29 cellular contexts compared by ENCODE assay signal in the genomic region with DNA sequence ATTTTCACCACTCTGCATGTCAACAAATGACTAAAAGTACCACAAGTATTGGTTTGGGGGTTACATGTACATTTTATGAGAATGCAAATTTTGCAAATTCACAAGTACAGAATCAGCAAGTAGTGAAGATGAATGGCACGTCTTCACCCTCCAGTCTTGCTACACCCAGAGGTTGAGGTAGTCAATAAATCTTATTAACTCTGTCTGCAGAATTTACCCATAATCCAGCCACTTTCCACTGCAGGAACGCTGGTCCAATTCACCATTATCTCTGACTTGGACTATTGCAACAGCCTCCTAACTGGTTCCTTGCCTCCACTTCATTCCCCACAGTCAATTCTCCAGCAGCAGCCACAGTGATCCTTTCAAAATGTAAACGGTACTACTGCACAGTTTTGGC.
"Had no signal": no experiment of that assay in that cellular context is flagged by ENCODE, and none has a peak within 500 bp of the region (broad histone marks: within the 10 kb centered on the region; RNA-seq: fewer than 3 reads in every experiment).

No MANE protein-coding gene starts in this region.

- H3K27me3 Mint-ChIP-seq: activated CD4-positive, alpha-beta memory T cell treated with anti-CD3 and anti-CD28 coated beads, Interleukin-2, amount 10 ng/mL, durations not matched to agents 7 days and 5 days; activated CD4-positive, alpha-beta T cell treated with anti-CD3 and anti-CD28 coated beads, Interleukin-2, amount 10 ng/mL, durations not matched to agents 7 days and 5 days; activated naive CD4-positive, alpha-beta T cell treated with anti-CD3 and anti-CD28 coated beads, Interleukin-2, amount 10 ng/mL, durations not matched to agents 7 days and 5 days; activated naive CD8-positive, alpha-beta T cell; central memory CD8-positive, alpha-beta T cell; T-helper 17 cell had no signal

- H3K9me3 Mint-ChIP-seq: activated CD4-positive, alpha-beta memory T cell treated with anti-CD3 and anti-CD28 coated beads, Interleukin-2, amount 10 ng/mL, durations not matched to agents 7 days and 5 days; activated CD4-positive, alpha-beta T cell treated with anti-CD3 and anti-CD28 coated beads, Interleukin-2, amount 10 ng/mL, durations not matched to agents 7 days and 5 days; activated naive CD4-positive, alpha-beta T cell treated with anti-CD3 and anti-CD28 coated beads, Interleukin-2, amount 10 ng/mL, durations not matched to agents 7 days and 5 days; activated T-cell treated with anti-CD3 and anti-CD28 coated beads, Interleukin-2, amount 50 U/mL, for 72 hours; central memory CD8-positive, alpha-beta T cell; dendritic cell treated with granulocyte-macrophage colony-stimulating factor and Interleukin-4, amounts not matched to agents 40 ng/mL and 50 ng/mL, for 4 days; endodermal cell; T-helper 2 cell treated with Interferon-gamma antibody and Interleukin-4, amounts not matched to agents 5 μg/mL and 100 μg/mL, for 36 hours had no signal

- H3K4me3 Mint-ChIP-seq: activated CD4-positive, alpha-beta memory T cell treated with anti-CD3 and anti-CD28 coated beads, Interleukin-2, amount 10 ng/mL, durations not matched to agents 7 days and 5 days; activated CD4-positive, alpha-beta T cell treated with anti-CD3 and anti-CD28 coated beads, Interleukin-2, amount 10 ng/mL, durations not matched to agents 7 days and 5 days; activated naive CD4-positive, alpha-beta T cell treated with anti-CD3 and anti-CD28 coated beads, Interleukin-2, amount 10 ng/mL, durations not matched to agents 7 days and 5 days; activated naive CD8-positive, alpha-beta T cell; activated T-cell treated with anti-CD3 and anti-CD28 coated beads, Interleukin-2, amount 50 U/mL, for 72 hours; central memory CD8-positive, alpha-beta T cell; dendritic cell treated with granulocyte-macrophage colony-stimulating factor and Interleukin-4, amounts not matched to agents 40 ng/mL and 50 ng/mL, for 4 days; endodermal cell; T-helper 17 cell; T-helper 2 cell treated with Interferon-gamma antibody and Interleukin-4, amounts not matched to agents 5 μg/mL and 100 μg/mL, for 36 hours had no signal

- H3K4me1 Mint-ChIP-seq: activated CD4-positive, alpha-beta memory T cell treated with anti-CD3 and anti-CD28 coated beads, Interleukin-2, amount 10 ng/mL, durations not matched to agents 7 days and 5 days; activated CD4-positive, alpha-beta T cell treated with anti-CD3 and anti-CD28 coated beads, Interleukin-2, amount 10 ng/mL, durations not matched to agents 7 days and 5 days; central memory CD8-positive, alpha-beta T cell; endodermal cell had no signal

- H3K27me3 ChIP-seq: brain microvascular endothelial cell, dorsolateral prefrontal cortex had no signal

- DNase-seq: activated CD4-positive, alpha-beta memory T cell treated with anti-CD3 and anti-CD28 coated beads, Interleukin-2, amount 10 ng/mL, durations not matched to agents 7 days and 5 days; activated CD4-positive, alpha-beta T cell treated with anti-CD3 and anti-CD28 coated beads for 4 hours; activated CD4-positive, alpha-beta T cell treated with anti-CD3 and anti-CD28 coated beads, Interleukin-2, amount 10 ng/mL, durations not matched to agents 7 days and 5 days; activated CD4-positive, alpha-beta T cell treated with anti-CD3 and anti-CD28 coated beads, Interleukin-2, amount 50 U/mL, for 4 hours; activated CD4-positive, CD25-positive, alpha-beta regulatory T cell; activated CD4-positive, CD25-positive, alpha-beta regulatory T cell treated with anti-CD3 and anti-CD28 coated beads, Interleukin-2, amount 50 U/mL, for 72 hours; activated gamma-delta T cell; activated naive CD4-positive, alpha-beta T cell; activated naive CD4-positive, alpha-beta T cell treated with anti-CD3 and anti-CD28 coated beads, Interleukin-2, amount 10 ng/mL, durations not matched to agents 7 days and 5 days; activated T-cell treated with anti-CD3 and anti-CD28 coated beads, Interleukin-2, amount 50 U/mL, for 72 hours; amniotic stem cell; anterior cingulate cortex; brain microvascular endothelial cell; dorsolateral prefrontal cortex; effector memory CD4-positive, alpha-beta T cell; endodermal cell; head of caudate nucleus; T-helper 1 cell; T-helper 17 cell; T1000 had no signal

- FAIRE-seq: astrocyte, bronchial epithelial cell, frontal cortex had no signal

- H3K27ac ChIP-seq: brain microvascular endothelial cell, coronary artery, dorsolateral prefrontal cortex had no signal

- H3K4me3 ChIP-seq: coronary artery, dorsolateral prefrontal cortex had no signal

- ATAC-seq: esophagus mucosa, T-helper 17 cell had no signal

- H3K27ac Mint-ChIP-seq: activated CD4-positive, alpha-beta memory T cell treated with anti-CD3 and anti-CD28 coated beads, Interleukin-2, amount 10 ng/mL, durations not matched to agents 7 days and 5 days; activated CD4-positive, alpha-beta T cell treated with anti-CD3 and anti-CD28 coated beads, Interleukin-2, amount 10 ng/mL, durations not matched to agents 7 days and 5 days; activated naive CD4-positive, alpha-beta T cell treated with anti-CD3 and anti-CD28 coated beads, Interleukin-2, amount 10 ng/mL, durations not matched to agents 7 days and 5 days; activated naive CD8-positive, alpha-beta T cell; dendritic cell treated with granulocyte-macrophage colony-stimulating factor and Interleukin-4, amounts not matched to agents 40 ng/mL and 50 ng/mL, for 4 days; T-helper 17 cell; T-helper 2 cell treated with Interferon-gamma antibody and Interleukin-4, amounts not matched to agents 5 μg/mL and 100 μg/mL, for 36 hours had no signal
